ENCODE assay signal across 1 cellular context in the genomic region with DNA sequence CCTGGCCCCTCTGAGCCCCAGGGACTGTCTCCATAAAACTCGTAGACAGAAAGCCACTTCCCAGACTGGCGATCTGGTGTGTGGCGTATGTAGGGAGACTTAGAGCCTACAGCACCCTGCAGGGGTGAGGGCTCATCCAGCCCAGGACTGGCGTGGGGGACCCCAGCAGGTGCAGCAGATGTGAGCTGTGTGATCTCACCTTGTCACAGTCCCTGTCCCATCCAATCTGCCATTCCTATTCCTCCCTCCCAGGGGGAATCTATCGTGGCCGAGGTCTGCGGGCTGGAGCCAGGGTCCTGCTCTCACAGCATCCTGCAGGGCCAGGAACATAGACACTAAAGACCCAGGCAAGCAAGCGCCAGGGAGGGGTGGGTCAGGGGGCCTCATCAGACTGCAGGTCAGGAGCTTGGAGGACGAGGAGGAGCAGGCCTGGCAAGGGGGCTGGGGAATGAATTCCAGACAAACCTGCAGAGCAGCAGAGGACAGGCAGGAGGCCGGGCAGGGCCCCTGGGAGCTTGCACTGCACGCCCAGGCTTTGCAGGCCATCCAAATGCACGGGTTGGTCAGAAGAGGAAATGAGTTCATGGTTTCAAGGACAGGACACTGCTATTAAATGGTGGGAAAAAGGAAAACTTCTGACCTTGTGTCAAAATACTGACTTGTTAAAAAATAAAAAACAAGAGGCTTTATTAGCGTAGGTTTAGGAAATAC.
TF ChIP-seq lines count a peak whose summit lies in the region.

No MANE protein-coding gene starts in this region.

TF ChIP-seq in SK-N-SH treated with all-trans-retinoic acid at 6 μM for 48 hours, 23 proteins besides CTCF, POLR2A, EP300 and RAD21 (continued from another document):
- TF ChIP-seq, protein P1, sequence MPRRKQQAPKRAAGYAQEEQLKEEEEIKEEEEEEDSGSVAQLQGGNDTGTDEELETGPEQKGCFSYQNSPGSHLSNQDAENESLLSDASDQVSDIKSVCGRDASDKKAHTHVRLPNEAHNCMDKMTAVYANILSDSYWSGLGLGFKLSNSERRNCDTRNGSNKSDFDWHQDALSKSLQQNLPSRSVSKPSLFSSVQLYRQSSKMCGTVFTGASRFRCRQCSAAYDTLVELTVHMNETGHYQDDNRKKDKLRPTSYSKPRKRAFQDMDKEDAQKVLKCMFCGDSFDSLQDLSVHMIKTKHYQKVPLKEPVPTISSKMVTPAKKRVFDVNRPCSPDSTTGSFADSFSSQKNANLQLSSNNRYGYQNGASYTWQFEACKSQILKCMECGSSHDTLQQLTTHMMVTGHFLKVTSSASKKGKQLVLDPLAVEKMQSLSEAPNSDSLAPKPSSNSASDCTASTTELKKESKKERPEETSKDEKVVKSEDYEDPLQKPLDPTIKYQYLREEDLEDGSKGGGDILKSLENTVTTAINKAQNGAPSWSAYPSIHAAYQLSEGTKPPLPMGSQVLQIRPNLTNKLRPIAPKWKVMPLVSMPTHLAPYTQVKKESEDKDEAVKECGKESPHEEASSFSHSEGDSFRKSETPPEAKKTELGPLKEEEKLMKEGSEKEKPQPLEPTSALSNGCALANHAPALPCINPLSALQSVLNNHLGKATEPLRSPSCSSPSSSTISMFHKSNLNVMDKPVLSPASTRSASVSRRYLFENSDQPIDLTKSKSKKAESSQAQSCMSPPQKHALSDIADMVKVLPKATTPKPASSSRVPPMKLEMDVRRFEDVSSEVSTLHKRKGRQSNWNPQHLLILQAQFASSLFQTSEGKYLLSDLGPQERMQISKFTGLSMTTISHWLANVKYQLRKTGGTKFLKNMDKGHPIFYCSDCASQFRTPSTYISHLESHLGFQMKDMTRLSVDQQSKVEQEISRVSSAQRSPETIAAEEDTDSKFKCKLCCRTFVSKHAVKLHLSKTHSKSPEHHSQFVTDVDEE (CRISPR knock-in tag; IDR thresholded peaks at IDR 0.05), result no peak
- TF ChIP-seq GLIS3 (CRISPR knock-in tag; IDR thresholded peaks at IDR 0.05), result no peak
- no peak for TF ChIP-seq ESRRG (CRISPR knock-in tag; IDR thresholded peaks at IDR 0.05)
- no peak for TF ChIP-seq TCF4 (CRISPR knock-in tag; IDR thresholded peaks at IDR 0.05; ENCODE audit: borderline replicate concordance)
- TF ChIP-seq RARB (CRISPR knock-in tag; IDR thresholded peaks at IDR 0.05), result no peak
- no peak for TF ChIP-seq ZC3H10 (CRISPR knock-in tag; IDR thresholded peaks at IDR 0.05)
- no peak for TF ChIP-seq ZNF8 (CRISPR knock-in tag; IDR thresholded peaks at IDR 0.05)
- no peak for TF ChIP-seq ZFP3 (CRISPR knock-in tag; IDR thresholded peaks at IDR 0.05)
- no peak for TF ChIP-seq TOX (CRISPR knock-in tag; IDR thresholded peaks at IDR 0.05; ENCODE audit: borderline replicate concordance)
- TF ChIP-seq, protein P2, sequence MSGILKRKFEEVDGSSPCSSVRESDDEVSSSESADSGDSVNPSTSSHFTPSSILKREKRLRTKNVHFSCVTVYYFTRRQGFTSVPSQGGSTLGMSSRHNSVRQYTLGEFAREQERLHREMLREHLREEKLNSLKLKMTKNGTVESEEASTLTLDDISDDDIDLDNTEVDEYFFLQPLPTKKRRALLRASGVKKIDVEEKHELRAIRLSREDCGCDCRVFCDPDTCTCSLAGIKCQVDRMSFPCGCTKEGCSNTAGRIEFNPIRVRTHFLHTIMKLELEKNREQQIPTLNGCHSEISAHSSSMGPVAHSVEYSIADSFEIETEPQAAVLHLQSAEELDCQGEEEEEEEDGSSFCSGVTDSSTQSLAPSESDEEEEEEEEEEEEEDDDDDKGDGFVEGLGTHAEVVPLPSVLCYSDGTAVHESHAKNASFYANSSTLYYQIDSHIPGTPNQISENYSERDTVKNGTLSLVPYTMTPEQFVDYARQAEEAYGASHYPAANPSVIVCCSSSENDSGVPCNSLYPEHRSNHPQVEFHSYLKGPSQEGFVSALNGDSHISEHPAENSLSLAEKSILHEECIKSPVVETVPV (CRISPR knock-in tag; IDR thresholded peaks at IDR 0.05), result no peak
- TF ChIP-seq OSR1 (CRISPR knock-in tag; IDR thresholded peaks at IDR 0.05), result no peak
- TF ChIP-seq ARNTL (CRISPR knock-in tag; IDR thresholded peaks at IDR 0.05; ENCODE audit: borderline replicate concordance, low read depth), result no peak
- TF ChIP-seq PPARA (CRISPR knock-in tag; IDR thresholded peaks at IDR 0.05; ENCODE audit: borderline replicate concordance), result no peak
- no peak for TF ChIP-seq CSDC2 (CRISPR knock-in tag; IDR thresholded peaks at IDR 0.05)
- TF ChIP-seq SNAI2 (CRISPR knock-in tag; IDR thresholded peaks at IDR 0.05), result no peak
- TF ChIP-seq BACH2 (CRISPR knock-in tag; IDR thresholded peaks at IDR 0.05; ENCODE audit: borderline replicate concordance), result no peak
